ENCODE assay signal across 13 cellular contexts in genomic region chr5:156201793-156202388, GRCh38.
DNase-seq lines count a peak whose midpoint lies in the region; ATAC-seq and TF ChIP-seq lines count a peak whose summit lies in the region.
"Had no signal": no experiment of that assay in that cellular context is flagged by ENCODE, and none has a peak within 500 bp of the region (broad histone marks: within the 10 kb centered on the region; RNA-seq: fewer than 3 reads in every experiment).

No MANE protein-coding gene starts in this region.

- in situ Hi-C loops in astrocyte of the spinal cord (cut with HindIII; ENCODE audit: low sequenced_read_pairs) = no loop called here

- peak; percentile 78 for DNase-seq in HCEC 1CT
- DNase-seq in astrocyte of the spinal cord (ENCODE audit: low read depth, low spot score) = peak; percentile 38
- peak; percentile 73 for DNase-seq in kidney tubule cell (ENCODE audit: low spot score)
- no peak for DNase-seq in CD14-positive monocyte (ENCODE audit: low spot score)
- DNase-seq in cortex of kidney (lab: John Stamatoyannopoulos, UW) = no peak
- DNase-seq in HuH-7.5 (ENCODE audit: low spot score) = no peak
- DNase-seq: activated T-cell treated with anti-CD3 and anti-CD28 coated beads, Interleukin-2, amount 50 U/mL, for 24 hours; SIG-M5; stimulated activated CD8-positive, alpha-beta memory T cell treated with anti-CD3 and anti-CD28 coated beads, Interleukin-4, amount 100 ng/mL, for 48 hours had no signal

- peak overlapping the region; percentile 71 for H3K27ac ChIP-seq in ACC112 (ENCODE audit: low read depth, low read length)
- H3K27ac ChIP-seq: BLaER1 had no signal

- no peaks in the 10 kb centered on the region for H3K27me3 Mint-ChIP-seq in CD14-positive monocyte (ENCODE audit: low read depth in 3 of 3)
- H3K27me3 Mint-ChIP-seq: activated T-cell treated with anti-CD3 and anti-CD28 coated beads, Interleukin-2, amount 50 U/mL, for 24 hours had no signal

- no peaks in the 10 kb centered on the region for H3K36me3 ChIP-seq in ACC112 (ENCODE audit: insufficient read depth, low read length)
- H3K36me3 ChIP-seq: BLaER1 had no signal

- no peak overlapping the region for H3K4me3 Mint-ChIP-seq in CD14-positive monocyte
- H3K4me3 Mint-ChIP-seq: activated T-cell treated with anti-CD3 and anti-CD28 coated beads, Interleukin-2, amount 50 U/mL, for 24 hours; brain had no signal

- intact Hi-C loops in CD14-positive monocyte (cut with micrococcal nuclease) = no loop called here

- H3K27ac Mint-ChIP-seq in CD14-positive monocyte = no peak overlapping the region
- H3K27ac Mint-ChIP-seq: activated T-cell treated with anti-CD3 and anti-CD28 coated beads, Interleukin-2, amount 50 U/mL, for 24 hours; brain had no signal

- no peaks in the 10 kb centered on the region for H3K27me3 ChIP-seq in ACC112 (ENCODE audit: insufficient read depth, low read length)
- H3K27me3 ChIP-seq: BLaER1 had no signal

- H3K4me3 ChIP-seq in ACC112 (ENCODE audit: low read depth, low read length) (peak overlapping the region; percentile 25), astrocyte of the spinal cord (ENCODE audit: low read depth, low read length) (no peak overlapping the region)
- H3K4me3 ChIP-seq: BLaER1 had no signal

- peaks cover 28% of the 10 kb centered on the region for H3K4me1 ChIP-seq in ACC112 (ENCODE audit: control insufficient read depth, insufficient read depth, low read length, unreplicated experiment)
- H3K4me1 ChIP-seq: BLaER1 had no signal

- H3K9me3 Mint-ChIP-seq in CD14-positive monocyte = peaks cover 0 to 2% (median 0%) of the 10 kb centered on the region in 7 donors
- H3K9me3 Mint-ChIP-seq: activated T-cell treated with anti-CD3 and anti-CD28 coated beads, Interleukin-2, amount 50 U/mL, for 24 hours; brain had no signal

- no peaks in the 10 kb centered on the region for H3K36me3 Mint-ChIP-seq in CD14-positive monocyte
- H3K36me3 Mint-ChIP-seq: brain had no signal

- peak overlapping the region; percentile 91 for H2AFZ ChIP-seq in ACC112 (ENCODE audit: low read length, unreplicated experiment)

- ATAC-seq in esophagus mucosa = no peak

- no peak for TF ChIP-seq CTCF in astrocyte of the spinal cord (IDR thresholded peaks at IDR 0.05; ENCODE audit: low read depth, low read length)
- TF ChIP-seq CTCF in CD14-positive monocyte (IDR thresholded peaks at IDR 0.05) = no peak

- H3K4me1 Mint-ChIP-seq in CD14-positive monocyte = no peaks in the 10 kb centered on the region

- no peaks in the 10 kb centered on the region for H3K79me2 ChIP-seq in ACC112 (ENCODE audit: control insufficient read depth, insufficient read depth, low read length, unreplicated experiment)

Comparison
In these comparisons a context has a peak if more than half of its experiments do, and no peak if none do; other contexts are left out.
1. DNase-seq: peak in HCEC 1CT (single experiment), astrocyte of the spinal cord (single experiment) and kidney tubule cell (single experiment); none in CD14-positive monocyte (single experiment), cortex of kidney (single experiment) and HuH-7.5 (single experiment).